ENCODE assay signal across 11 cellular contexts in the genomic region with DNA sequence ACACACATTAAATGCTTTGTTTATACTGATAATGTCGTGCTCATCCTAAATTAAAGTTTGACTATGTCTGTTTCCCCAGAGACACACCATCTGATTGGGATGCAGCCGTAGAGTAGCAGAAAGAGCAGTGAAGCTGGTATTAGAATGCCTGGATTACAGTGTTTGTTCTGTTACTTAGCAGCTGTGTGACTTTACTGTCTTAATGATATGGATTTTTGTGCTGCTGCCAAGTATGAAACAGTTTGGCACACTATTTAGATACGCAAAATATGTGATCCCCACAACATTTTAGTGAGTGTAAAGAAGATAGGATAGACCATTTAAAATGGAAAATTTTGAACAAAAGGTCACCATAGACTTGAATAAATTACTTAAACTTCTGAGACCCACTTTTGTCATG. TPM values are rescaled to one million over a fixed set of nuclear protein-coding genes. Genes with fewer than 3 reads are reported as not detected.
DNase-seq lines count a peak whose midpoint lies in the region; ATAC-seq and TF ChIP-seq lines count a peak whose summit lies in the region.
"Had no signal": no experiment of that assay in that cellular context is flagged by ENCODE, and none has a peak within 500 bp of the region (broad histone marks: within the 10 kb centered on the region; RNA-seq: fewer than 3 reads in every experiment).

No MANE protein-coding gene starts in this region.

- no peaks in the 10 kb centered on the region for H3K79me2 ChIP-seq in hepatocyte

- peaks cover 10% of the 10 kb centered on the region for H3K4me1 ChIP-seq in CD4-positive, CD25-positive, alpha-beta regulatory T cell (ENCODE audit: control insufficient read depth, insufficient read depth, low read length, poor library complexity, severe bottlenecking)
- H3K4me1 ChIP-seq in HAP-1 (peaks cover 16% of the 10 kb centered on the region), hepatocyte (ENCODE audit: insufficient read depth) (no peaks in the 10 kb centered on the region), esophagus muscularis mucosa (peaks cover 0 to 23% (median 15%) of the 10 kb centered on the region in 4 donors)

- H3K27ac ChIP-seq in CD4-positive, CD25-positive, alpha-beta regulatory T cell (ENCODE audit: insufficient read depth, low read length, poor library complexity, severe bottlenecking), result no peak overlapping the region
- H3K27ac ChIP-seq in hepatocyte, result no peak overlapping the region
- no peak overlapping the region for H3K27ac ChIP-seq in esophagus muscularis mucosa (replicated peaks in 1 of 4)

- no peaks in the 10 kb centered on the region for H3K36me3 Mint-ChIP-seq in CD4-positive, CD25-positive, alpha-beta regulatory T cell
- no peaks in the 10 kb centered on the region for H3K36me3 Mint-ChIP-seq in activated CD8-positive, alpha-beta T cell treated with anti-CD3 and anti-CD28 coated beads for 36 hours (ENCODE audit: low read depth)
- H3K36me3 Mint-ChIP-seq: naive thymus-derived CD8-positive, alpha-beta T cell had no signal

- TF ChIP-seq EP300 in esophagus muscularis mucosa (IDR thresholded peaks at IDR 0.05), result no peak

- no peaks in the 10 kb centered on the region for H3K9me2 ChIP-seq in hepatocyte (replicated peaks; ENCODE audit: insufficient read depth)

- peak overlapping the region; percentile 77 for H3K4me2 ChIP-seq in hepatocyte

- no peaks in the 10 kb centered on the region for H4K20me1 ChIP-seq in hepatocyte (ENCODE audit: insufficient read depth, poor library complexity, severe bottlenecking)

- no peak overlapping the region for H2AFZ ChIP-seq in hepatocyte

- H3K9me3 ChIP-seq in CD4-positive, CD25-positive, alpha-beta regulatory T cell (ENCODE audit: control insufficient read depth in 2 of 2, low read length in 2 of 2), result no peaks in the 10 kb centered on the region
- no peaks in the 10 kb centered on the region for H3K9me3 ChIP-seq in HAP-1
- H3K9me3 ChIP-seq in hepatocyte (ENCODE audit: low read depth), result no peaks in the 10 kb centered on the region
- H3K9me3 ChIP-seq in esophagus muscularis mucosa, result no peaks in the 10 kb centered on the region

- H3K4me3 ChIP-seq in CD4-positive, CD25-positive, alpha-beta regulatory T cell (ENCODE audit: low read depth, low read length), result peak overlapping the region; percentile 93
- H3K4me3 ChIP-seq in HAP-1 (peak overlapping the region; percentile 79; the same call in 1 of the 2 replicates), hepatocyte (no peak overlapping the region), esophagus muscularis mucosa (no peak overlapping the region)

- ATAC-seq in CD4-positive, CD25-positive, alpha-beta regulatory T cell (ENCODE audit: low read depth in 2 of 2), result no peak
- no peak for ATAC-seq in activated CD8-positive, alpha-beta T cell treated with anti-CD3 and anti-CD28 coated beads for 36 hours
- ATAC-seq in HG03139 (IDR thresholded peaks at IDR 0.05; ENCODE audit: unreplicated experiment) (no peak), HG02981 (IDR thresholded peaks at IDR 0.05; ENCODE audit: unreplicated experiment) (no peak)

- no peak for DNase-seq in CD4-positive, CD25-positive, alpha-beta regulatory T cell
- peak; percentile 9 to 26 for DNase-seq in HAP-1 (ENCODE audit: low spot score in 2 of 2)
- no peak for DNase-seq in activated CD8-positive, alpha-beta T cell treated with anti-CD3 and anti-CD28 coated beads for 36 hours
- DNase-seq in hepatocyte (ENCODE audit: low spot score), result no peak
- no peak for DNase-seq in esophagus muscularis mucosa (ENCODE audit: extremely low spot score)
- DNase-seq: HCEC 1CT; naive thymus-derived CD8-positive, alpha-beta T cell; stimulated activated CD4-positive, alpha-beta T cell treated with anti-CD3 and anti-CD28 coated beads, Interleukin-15, amount 100 ng/mL, for 24 hours; stimulated activated naive CD4-positive, alpha-beta T cell had no signal

- intact Hi-C loops in activated CD8-positive, alpha-beta T cell treated with anti-CD3 and anti-CD28 coated beads for 36 hours (cut with micrococcal nuclease), result no loop called here
- intact Hi-C loops in esophagus muscularis mucosa (cut with DNase I), result no loop called here

- 49% methylated on average over 3 of the region's 3 CpGs for WGBS in hepatocyte (ENCODE audit: low lambda C conversion rate, missing lambda C conversion rate)
- WGBS in esophagus muscularis mucosa, result 40% methylated on average over 3 of the region's 3 CpGs

- TF ChIP-seq CTCF in activated CD8-positive, alpha-beta T cell treated with anti-CD3 and anti-CD28 coated beads for 36 hours (IDR thresholded peaks at IDR 0.05), result no peak
- TF ChIP-seq CTCF in hepatocyte (IDR thresholded peaks at IDR 0.05; ENCODE audit: poor library complexity) (no peak), esophagus muscularis mucosa (IDR thresholded peaks at IDR 0.05) (no peak)

- H3K4me1 Mint-ChIP-seq in CD4-positive, CD25-positive, alpha-beta regulatory T cell, result peaks cover 0 to 35% (median 21%) of the 10 kb centered on the region in 4 donors
- peaks cover 17% of the 10 kb centered on the region for H3K4me1 Mint-ChIP-seq in activated CD8-positive, alpha-beta T cell treated with anti-CD3 and anti-CD28 coated beads for 36 hours (ENCODE audit: low read depth)

- no peak for TF ChIP-seq POLR2A in esophagus muscularis mucosa (IDR thresholded peaks at IDR 0.05; ENCODE audit: low read depth)

- no peaks in the 10 kb centered on the region for H3K27me3 Mint-ChIP-seq in CD4-positive, CD25-positive, alpha-beta regulatory T cell
- no peaks in the 10 kb centered on the region for H3K27me3 Mint-ChIP-seq in activated CD8-positive, alpha-beta T cell treated with anti-CD3 and anti-CD28 coated beads for 36 hours
- H3K27me3 Mint-ChIP-seq: naive thymus-derived CD8-positive, alpha-beta T cell had no signal

- no peaks in the 10 kb centered on the region for H3K27me3 ChIP-seq in CD4-positive, CD25-positive, alpha-beta regulatory T cell (ENCODE audit: control insufficient read depth, insufficient read depth, low read length)
- H3K27me3 ChIP-seq in HAP-1 (ENCODE audit: low read depth), result no peaks in the 10 kb centered on the region
- no peaks in the 10 kb centered on the region for H3K27me3 ChIP-seq in hepatocyte
- no peaks in the 10 kb centered on the region for H3K27me3 ChIP-seq in esophagus muscularis mucosa

- POLR2A ChIA-PET in activated CD8-positive, alpha-beta T cell treated with anti-CD3 and anti-CD28 coated beads for 36 hours (lab: Charles Lee), result no interaction called here

- in situ Hi-C loops in HAP-1 (cut with MboI; ENCODE audit: low sequenced_read_pairs), result no loop called here

- peak overlapping the region in 1 of 3 donors; percentile 98 for H3K27ac Mint-ChIP-seq in CD4-positive, CD25-positive, alpha-beta regulatory T cell
- H3K27ac Mint-ChIP-seq in activated CD8-positive, alpha-beta T cell treated with anti-CD3 and anti-CD28 coated beads for 36 hours, result peak overlapping the region; percentile 97

- no peaks in the 10 kb centered on the region for H3K36me3 ChIP-seq in CD4-positive, CD25-positive, alpha-beta regulatory T cell (ENCODE audit: control insufficient read depth, insufficient read depth, low read length)
- H3K36me3 ChIP-seq in HAP-1 (replicated peaks) (peaks cover 3% of the 10 kb centered on the region; the same call in 1 of the 2 replicates), hepatocyte (replicated peaks; ENCODE audit: insufficient read depth, low read depth) (no peaks in the 10 kb centered on the region), esophagus muscularis mucosa (no peaks in the 10 kb centered on the region)

- CTCF ChIA-PET in activated CD8-positive, alpha-beta T cell treated with anti-CD3 and anti-CD28 coated beads for 36 hours (lab: Charles Lee), result no interaction called here

- peak overlapping the region in 2 of 4 donors; percentile 12 to 32 for H3K4me3 Mint-ChIP-seq in CD4-positive, CD25-positive, alpha-beta regulatory T cell
- H3K4me3 Mint-ChIP-seq in activated CD8-positive, alpha-beta T cell treated with anti-CD3 and anti-CD28 coated beads for 36 hours, result peak overlapping the region; percentile 83

- H3K9me3 Mint-ChIP-seq in CD4-positive, CD25-positive, alpha-beta regulatory T cell, result peaks cover 0 to 3% (median 0%) of the 10 kb centered on the region in 7 donors
- no peaks in the 10 kb centered on the region for H3K9me3 Mint-ChIP-seq in activated CD8-positive, alpha-beta T cell treated with anti-CD3 and anti-CD28 coated beads for 36 hours
- H3K9me3 Mint-ChIP-seq: naive thymus-derived CD8-positive, alpha-beta T cell had no signal

RNA-seq across cellular contexts. Expression of gene CHIC1, which starts 1.2 kb away (rescaled TPM):
- total RNA-seq in CD4-positive, CD25-positive, alpha-beta regulatory T cell, result 8.2 TPM
- polyA plus RNA-seq in CD4-positive, CD25-positive, alpha-beta regulatory T cell, result 1 to 10 TPM; 2.5 to 3.5 (median 2.9) TPM
- total RNA-seq in activated CD8-positive, alpha-beta T cell treated with anti-CD3 and anti-CD28 coated beads for 36 hours, result 1 to 10 TPM; 3.9 to 4.4 TPM
- total RNA-seq in hepatocyte (15.9 and 16.9 TPM in 2 replicates), esophagus muscularis mucosa (10 to 100 TPM; 10.5 to 14.6 (median 11.7) TPM)
- 1.3 and 2.1 TPM in 2 replicates for polyA plus RNA-seq in hepatocyte

Comparison
In these comparisons a context has a peak if more than half of its experiments do, and no peak if none do; other contexts are left out.
1. DNase-seq: peak in HAP-1 (2 of 2); none in CD4-positive, CD25-positive, alpha-beta regulatory T cell (0 of 3), activated CD8-positive, alpha-beta T cell treated with anti-CD3 and anti-CD28 coated beads for 36 hours (single experiment), hepatocyte (single experiment) and esophagus muscularis mucosa (single experiment).
2. H3K4me3 ChIP-seq: peak in CD4-positive, CD25-positive, alpha-beta regulatory T cell (single experiment) and HAP-1 (single experiment); none in hepatocyte (single experiment) and esophagus muscularis mucosa (0 of 4).